ENCODE assay signal across 9 cellular contexts in genomic region chr3:197256836-197257444, GRCh38. TPM values are rescaled to one million over a fixed set of nuclear protein-coding genes. Genes with fewer than 3 reads are reported as not detected.
DNase-seq lines count a peak whose midpoint lies in the region; ATAC-seq, FAIRE-seq and TF ChIP-seq lines count a peak whose summit lies in the region.
"Had no signal": no experiment of that assay in that cellular context is flagged by ENCODE, and none has a peak within 500 bp of the region (broad histone marks: within the 10 kb centered on the region; RNA-seq: fewer than 3 reads in every experiment).

No MANE protein-coding gene starts in this region.

- peaks cover 5% of the 10 kb centered on the region; the same call in 1 of the 2 replicates for H3F3A ChIP-seq in Loucy (ENCODE audit: low read depth)

- H3K4me2 ChIP-seq in Loucy (ENCODE audit: low read depth, low read length, poor library complexity, severe bottlenecking) (no peak overlapping the region), endothelial cell of umbilical vein (ENCODE audit: insufficient read depth, low read length) (no peak overlapping the region)

- H2AFZ ChIP-seq in Loucy (ENCODE audit: low read length) (no peak overlapping the region), endothelial cell of umbilical vein (ENCODE audit: low read depth, low read length) (no peak overlapping the region)

- H3K9me2 ChIP-seq in Loucy (replicated peaks; ENCODE audit: low read depth, low read length): no peaks in the 10 kb centered on the region

- DNase-seq in activated CD8-positive, alpha-beta memory T cell treated with anti-CD3 and anti-CD28 coated beads, Interleukin-2, amount 50 U/mL, for 4 hours: peak; percentile 39
- DNase-seq in activated CD8-positive, alpha-beta memory T cell treated with anti-CD3 and anti-CD28 coated beads for 24 hours: no peak
- DNase-seq in T follicular helper cell (ENCODE audit: low read depth): peak; percentile 11
- peak; percentile 71 for DNase-seq in endothelial cell of umbilical vein (ENCODE audit: low read depth, low spot score)
- DNase-seq in pancreas: peak in 1 of 6 donors; percentile 26

- H3K9me3 ChIP-seq in Loucy (ENCODE audit: insufficient read depth, low read depth, low read length) (no peaks in the 10 kb centered on the region), endothelial cell of umbilical vein (replicated peaks; ENCODE audit: control insufficient read depth, insufficient read depth, low read length) (no peaks in the 10 kb centered on the region), pancreas (no peaks in the 10 kb centered on the region)

- H3K9ac ChIP-seq in Loucy (ENCODE audit: low read depth, low read length, poor library complexity, severe bottlenecking) (no peak overlapping the region), endothelial cell of umbilical vein (replicated peaks; ENCODE audit: extremely low read depth, insufficient read depth, low read length) (no peak overlapping the region)

- H3K27ac ChIP-seq in endothelial cell of umbilical vein (ENCODE audit: insufficient read depth, low read depth, low read length) (no peak overlapping the region), pancreas (no peak overlapping the region)

- H4K20me1 ChIP-seq in Loucy (ENCODE audit: insufficient read depth, low read length, poor library complexity, severe bottlenecking) (peaks cover 75% of the 10 kb centered on the region), endothelial cell of umbilical vein (replicated peaks; ENCODE audit: control insufficient read depth, extremely low read depth, insufficient read depth, low read length) (peaks cover 14% of the 10 kb centered on the region)

- peaks cover 92% of the 10 kb centered on the region for H3K79me2 ChIP-seq in Loucy (ENCODE audit: insufficient read depth, low read length)
- peaks cover 90% of the 10 kb centered on the region for H3K79me2 ChIP-seq in endothelial cell of umbilical vein (ENCODE audit: control insufficient read depth, insufficient read depth, low read length)

- peak; percentile 87 for TF ChIP-seq CTCF in Loucy (conservative IDR thresholded peaks at IDR 0.05; ENCODE audit: low read length)
- TF ChIP-seq CTCF in endothelial cell of umbilical vein (IDR thresholded peaks at IDR 0.05; ENCODE audit: extremely low read depth in 1 of 2, insufficient read depth in 1 of 2, low read depth in 1 of 2, low read length in 2 of 2): peak; percentile 34 to 50
- peak; percentile 36 to 64 (median 48) for TF ChIP-seq CTCF in pancreas (IDR thresholded peaks at IDR 0.05)

- ATAC-seq in pancreas (peak in 3 of 4 donors; percentile 63 to 72 (median 65)), GM18505 (IDR thresholded peaks at IDR 0.05; ENCODE audit: unreplicated experiment) (no peak), GM18519 (IDR thresholded peaks at IDR 0.05; ENCODE audit: low FRiP score, unreplicated experiment) (no peak)

- no peak for FAIRE-seq in endothelial cell of umbilical vein (lab: Jason Lieb, UNC)
- FAIRE-seq in pancreas (lab: Jason Lieb, UNC): peak; percentile 85
- FAIRE-seq: colon had no signal

- peaks cover 18% of the 10 kb centered on the region for H3K4me1 ChIP-seq in Loucy (ENCODE audit: insufficient read depth, low read length, poor library complexity, severe bottlenecking)
- H3K4me1 ChIP-seq in endothelial cell of umbilical vein (ENCODE audit: control insufficient read depth, extremely low read depth, insufficient read depth, low read length): no peaks in the 10 kb centered on the region
- peaks cover 0 to 4% (median 0%) of the 10 kb centered on the region in 3 donors for H3K4me1 ChIP-seq in pancreas

- TF ChIP-seq POLR2A in endothelial cell of umbilical vein (IDR thresholded peaks at IDR 0.05; ENCODE audit: low read depth, low read length) (no peak), GM18505 (IDR thresholded peaks at IDR 0.05; ENCODE audit: borderline replicate concordance, extremely low read depth, insufficient read depth, insufficient read length) (no peak)

- no peaks in the 10 kb centered on the region for H3K9me1 ChIP-seq in endothelial cell of umbilical vein (replicated peaks; ENCODE audit: control insufficient read depth, extremely low read depth, insufficient read depth, low read length)

- BruUV-seq in endothelial cell of umbilical vein (replicated peaks; lab: Mats Ljungman, UMichigan): no TSS peak

- CTCF ChIA-PET in endothelial cell of umbilical vein (lab: Charles Lee): interaction anchor here (0.6 to 4.1 kb wide), 52 partner anchors 10 to 342 kb away, joined by 3 to 148 read pairs (median 4); partner anchors contain the start of gene DLG1

- no peaks in the 10 kb centered on the region for H3K27me3 ChIP-seq in Loucy (ENCODE audit: insufficient read depth, low read length, poor library complexity, severe bottlenecking)
- no peaks in the 10 kb centered on the region for H3K27me3 ChIP-seq in endothelial cell of umbilical vein (ENCODE audit: control insufficient read depth in 2 of 2, insufficient read depth in 2 of 2, low read length in 2 of 2)
- no peaks in the 10 kb centered on the region for H3K27me3 ChIP-seq in pancreas

- intact Hi-C loops in endothelial cell of umbilical vein (cut with micrococcal nuclease) (loop anchor here (1.0 kb wide), 3 partner anchors 245 to 297 kb away; no protein-coding TSS in a partner anchor), pancreas (cut with DNase I) (loop anchor here in 2 of 3 donors (5.0 kb wide), 1 partner anchor 255 kb away; no protein-coding TSS in a partner anchor)

- dilution Hi-C loops in endothelial cell of umbilical vein (cut with MboI; ENCODE audit: extremely low pct_ligation_motif_present, low sequenced_read_pairs): loop anchor here (25.0 kb wide), 1 partner anchor 255 kb away; no protein-coding TSS in a partner anchor

- POLR2A ChIA-PET in endothelial cell of umbilical vein (lab: Charles Lee): no interaction called here

- H3K36me3 ChIP-seq in Loucy (ENCODE audit: insufficient read depth, low read length): peaks cover 7% of the 10 kb centered on the region; the same call in 1 of the 2 replicates
- no peaks in the 10 kb centered on the region for H3K36me3 ChIP-seq in endothelial cell of umbilical vein (ENCODE audit: control insufficient read depth in 2 of 2, extremely low read depth in 1 of 2, insufficient read depth in 2 of 2, low read length in 2 of 2)
- H3K36me3 ChIP-seq in pancreas: no peaks in the 10 kb centered on the region

- 19 to 24% methylated on average over 3 of the region's 3 CpGs for WGBS in pancreas, 2 donors

- H3K4me3 ChIP-seq in Loucy (ENCODE audit: low read length, poor library complexity, severe bottlenecking) (no peak overlapping the region), endothelial cell of umbilical vein (replicated peaks in 1 of 3; ENCODE audit: insufficient read depth in 1 of 3, low read depth in 1 of 3, low read length in 3 of 3) (no peak overlapping the region), pancreas (no peak overlapping the region)

TF ChIP-seq in endothelial cell of umbilical vein, 7 proteins besides CTCF, POLR2A, EP300 and RAD21:
- no peak for TF ChIP-seq GATA2 (IDR thresholded peaks at IDR 0.05; ENCODE audit: insufficient read depth, insufficient read length, low read depth, low read length)
- TF ChIP-seq EZH2 (IDR thresholded peaks at IDR 0.05; ENCODE audit: borderline replicate concordance, low read depth, low read length, severe bottlenecking): no peak
- no peak for TF ChIP-seq FOS (IDR thresholded peaks at IDR 0.05; ENCODE audit: borderline replicate concordance, insufficient read depth, low read length)
- no peak for TF ChIP-seq MAX (IDR thresholded peaks at IDR 0.05; ENCODE audit: insufficient read depth, insufficient read length)
- TF ChIP-seq JUN (IDR thresholded peaks at IDR 0.05; ENCODE audit: borderline replicate concordance, insufficient read depth, insufficient read length, low read depth): no peak
- TF ChIP-seq MYC (IDR thresholded peaks at IDR 0.05; ENCODE audit: low read depth, low read length): no peak
- no peak for TF ChIP-seq POLR2AphosphoS5 (IDR thresholded peaks at IDR 0.05; ENCODE audit: insufficient read depth, low read depth, low read length)

RNA-seq across cellular contexts. Expression of gene DLG1, which starts 41.5 kb away (rescaled TPM):
- total RNA-seq in endothelial cell of umbilical vein: 66.0 and 80.1 TPM in 2 replicates
- polyA plus RNA-seq in endothelial cell of umbilical vein: 13.5 and 26.5 TPM in 2 replicates
- 17.1 and 18.7 TPM in 2 replicates for polyA plus RNA-seq in endothelial cell of umbilical vein (2011; cell fraction: cytosol; rRNA removed)
- polyA plus RNA-seq in endothelial cell of umbilical vein (2011; cell fraction: nucleus; rRNA removed): 86.1 and 92.7 TPM in 2 replicates
- polyA plus RNA-seq in endothelial cell of umbilical vein (2012): 70.5 and 76.4 TPM in 2 replicates
- polyA minus RNA-seq in endothelial cell of umbilical vein: 69.9 and 81.6 TPM in 2 replicates
- 19.9 TPM for polyA minus RNA-seq in endothelial cell of umbilical vein (2011; cell fraction: cytosol; rRNA and poly(A)+ RNA removed)
- polyA minus RNA-seq in endothelial cell of umbilical vein (2011; cell fraction: nucleus; rRNA and poly(A)+ RNA removed): 250 and 372 TPM in 2 replicates
- total RNA-seq in pancreas: 10 to 100 TPM; 21.3 to 47.9 (median 35.0) TPM
- 10 to 100 TPM; 15.9 to 20.5 TPM for polyA plus RNA-seq in pancreas

Comparison
In these comparisons a context has a peak if more than half of its experiments do, and no peak if none do; other contexts are left out.
1. ATAC-seq: peak in pancreas (3 of 4); none in GM18505 (single experiment) and GM18519 (single experiment).
2. Peak in every context shown above with its lines, with median percentiles within 50 percentile points of each other: CTCF ChIP-seq.